ENCODE assay signal across 26 cellular contexts in genomic region chr1:47793563-47793962, GRCh38.
"Had no signal": no experiment of that assay in that cellular context is flagged by ENCODE, and none has a peak within 500 bp of the region (broad histone marks: within the 10 kb centered on the region; RNA-seq: fewer than 3 reads in every experiment).

No MANE protein-coding gene starts in this region.

- FAIRE-seq: endothelial cell of umbilical vein, islet of Langerhans had no signal

- H3K4me1 ChIP-seq: left lung, parathyroid adenoma, testis had no signal

- H3K27me3 ChIP-seq: esophagus muscularis mucosa, foreskin keratinocyte, gastroesophageal sphincter, heart left ventricle, hepatocyte, left lung, neutrophil, sigmoid colon, testis, tibial artery had no signal

- H3K79me2 ChIP-seq: hepatocyte, parathyroid adenoma had no signal

- H3K4me2 ChIP-seq: hepatocyte had no signal

- H3K27ac ChIP-seq: esophagus muscularis mucosa, foreskin keratinocyte, gastroesophageal sphincter, heart left ventricle, hepatocyte, left lung, neutrophil, parathyroid adenoma, sigmoid colon, testis had no signal

- DNase-seq: dermis blood vessel endothelial cell; effector memory CD4-positive, alpha-beta T cell; foreskin keratinocyte; heart left ventricle; left cardiac atrium; left lung; mesenchymal stem cell; mucosa of descending colon; naive B cell; sigmoid colon; stimulated activated CD4-positive, alpha-beta T cell treated with anti-CD3 and anti-CD28 coated beads, Interleukin-2, amount 100 ng/mL, for 24 hours; stimulated activated CD4-positive, alpha-beta T cell treated with anti-CD3 and anti-CD28 coated beads, Interleukin-4, amount 100 ng/mL, for 24 hours; stimulated activated naive CD8-positive, alpha-beta T cell treated with anti-CD3 and anti-CD28 coated beads, Interleukin-15, Interleukin-2, amounts not matched to agents 100 U/mL and 50 U/mL, for 24 hours; substantia nigra; testis; tibial artery had no signal

- H3K36me3 ChIP-seq: gastroesophageal sphincter, heart left ventricle, left lung, neutrophil, sigmoid colon had no signal

- ATAC-seq: gastroesophageal sphincter; heart left ventricle; mucosa of descending colon; natural killer cell treated with Interleukin-12 subunit alpha and Interleukin-12 subunit beta and Interleukin-15 and Interleukin-18, amount 100 ng/mL, for 72 hours; stimulated activated effector memory CD8-positive, alpha-beta T cell treated with anti-CD3 and anti-CD28 coated beads, Interleukin-12 subunit alpha, Interleukin-12 subunit beta, amount 100 ng/mL, for 72 hours; stimulated activated naive CD8-positive, alpha-beta T cell treated with anti-CD3 and anti-CD28 coated beads, Interleukin-15, Interleukin-2, amounts not matched to agents 100 U/mL and 50 U/mL, for 24 hours had no signal

- H3K9me3 ChIP-seq: esophagus muscularis mucosa, gastroesophageal sphincter, heart left ventricle, left lung, mucosa of descending colon, neutrophil, sigmoid colon, testis, tibial artery had no signal

- H3K9ac ChIP-seq: parathyroid adenoma had no signal

- H3K4me3 ChIP-seq: coronary artery, esophagus muscularis mucosa, gastroesophageal sphincter, heart left ventricle, hepatocyte, left lung, mucosa of descending colon, sigmoid colon, testis, tibial artery had no signal

- H2AFZ ChIP-seq: hepatocyte, parathyroid adenoma had no signal
